ENCODE assay signal across 19 cellular contexts in genomic region chr4:56460085-56460484, GRCh38. TPM values are rescaled to one million over a fixed set of nuclear protein-coding genes. Genes with fewer than 3 reads are reported as not detected.
A peak's percentile ranks its signal among the peaks of the same experiment; 100 is the strongest.
DNase-seq lines count a peak whose midpoint lies in the region; ATAC-seq, FAIRE-seq and TF ChIP-seq lines count a peak whose summit lies in the region.
"Had no signal": no experiment of that assay in that cellular context is flagged by ENCODE, and none has a peak within 500 bp of the region (broad histone marks: within the 10 kb centered on the region; RNA-seq: fewer than 3 reads in every experiment).

No MANE protein-coding gene starts in this region.

- no peak overlapping the region for H3K4me3 ChIP-seq in A673 (ENCODE audit: low read depth, low read length, poor library complexity, severe bottlenecking)
- H3K4me3 ChIP-seq in small intestine (ENCODE audit: low read depth in 1 of 2, low read length in 2 of 2), result no peak overlapping the region
- H3K4me3 ChIP-seq: sigmoid colon, uterus had no signal

- H3K27ac ChIP-seq in A673 (ENCODE audit: low read depth, low read length, poor library complexity, severe bottlenecking) (peak overlapping the region; percentile 16), small intestine (ENCODE audit: low read depth in 1 of 2, low read length in 1 of 2) (no peak overlapping the region)
- H3K27ac ChIP-seq: sigmoid colon, uterus had no signal

- H3K27me3 ChIP-seq in A673 (replicated peaks; ENCODE audit: insufficient read depth, low read depth, low read length, poor library complexity) (no peaks in the 10 kb centered on the region), small intestine (ENCODE audit: control insufficient read depth in 2 of 2, insufficient read depth in 2 of 2, low read length in 2 of 2) (no peaks in the 10 kb centered on the region)
- H3K27me3 ChIP-seq: BE2C, sigmoid colon, uterus had no signal

- CTCF ChIA-PET in A673 (lab: Charles Lee), result no interaction called here

- BruUV-seq in A673 (replicated peaks; lab: Mats Ljungman, UMichigan), result no TSS peak

- intact Hi-C loops in A673 (cut with micrococcal nuclease; ENCODE audit: unreplicated experiment), result no loop called here

- H3K4me1 ChIP-seq in A673 (ENCODE audit: insufficient read depth, low read length, poor library complexity, severe bottlenecking) (no peaks in the 10 kb centered on the region), small intestine (ENCODE audit: control insufficient read depth in 2 of 2, insufficient read depth in 1 of 2, low read depth in 1 of 2, low read length in 1 of 2) (peaks cover 0 to 3% of the 10 kb centered on the region in 2 donors)
- H3K4me1 ChIP-seq: BE2C, uterus had no signal

- POLR2A ChIA-PET in A673 (lab: Charles Lee; ENCODE audit: low non-redundant PET), result no interaction called here

- no peak for TF ChIP-seq CTCF in A673 (conservative IDR thresholded peaks at IDR 0.05; ENCODE audit: low read depth, low read length)

- ATAC-seq in HG02623 (IDR thresholded peaks at IDR 0.05; ENCODE audit: unreplicated experiment), result no peak
- ATAC-seq: Panc1, T-cell had no signal

- H3K36me3 ChIP-seq in A673 (ENCODE audit: insufficient read depth, low read length, poor library complexity, severe bottlenecking) (peaks cover 55% of the 10 kb centered on the region), small intestine (ENCODE audit: control insufficient read depth in 2 of 2, insufficient read depth in 2 of 2, low read length in 2 of 2) (peaks cover 4 to 5% of the 10 kb centered on the region in 2 donors)
- H3K36me3 ChIP-seq: uterus had no signal

- H3K9me3 ChIP-seq in A673 (ENCODE audit: low read depth, low read length, poor library complexity, severe bottlenecking), result no peaks in the 10 kb centered on the region
- no peaks in the 10 kb centered on the region for H3K9me3 ChIP-seq in small intestine (ENCODE audit: control insufficient read depth, low read depth)
- H3K9me3 ChIP-seq: BE2C, sigmoid colon, uterus had no signal

- DNase-seq in A673 (ENCODE audit: low spot score) (no peak), GM19239 (ENCODE audit: insufficient read length, low spot score) (no peak), amniotic epithelial cell (ENCODE audit: low read depth) (peak; percentile 28), small intestine (no peak)
- no peak for DNase-seq in stimulated activated CD4-positive, alpha-beta T cell treated with anti-CD3 and anti-CD28 coated beads, Interleukin-1b, Interleukin-23, amount 100 ng/mL, for 48 hours
- DNase-seq: activated CD4-positive, CD25-positive, alpha-beta regulatory T cell treated with anti-CD3 and anti-CD28 coated beads, Interleukin-2, amount 50 U/mL, for 72 hours; activated effector memory CD4-positive, alpha-beta T cell treated with Interleukin-2 at 50 U/mL for 16 hours; BE2C; central memory CD4-positive, alpha-beta T cell; DMS79; NCI-H187 treated with DMSO at 0.1 percent for 48 hours; nucleus accumbens; sigmoid colon; stimulated activated naive CD4-positive, alpha-beta T cell treated with Interleukin-2 at 50 U/mL for 16 hours; T-cell; uterus had no signal

- 86 to 89% (median 87%) methylated on average over 3 of the region's 3 CpGs for WGBS in small intestine, 3 donors

- FAIRE-seq in GM19239 (lab: Jason Lieb, UNC) (peak; percentile 62), small intestine (lab: Jason Lieb, UNC) (no peak)

RNA-seq across cellular contexts. Expression of gene SRP72, which starts 7.3 kb away (rescaled TPM):
- 82.9 and 87.4 TPM in 2 replicates for total RNA-seq in A673 (2021)
- 10 to 100 TPM; 18.8 to 39.7 (median 30.5) TPM for polyA plus RNA-seq in small intestine

RNA-seq across cellular contexts. Expression of gene PAICS, which starts 24.0 kb away (rescaled TPM):
- 190 and 209 TPM in 2 replicates for total RNA-seq in A673 (2021)
- polyA plus RNA-seq in small intestine, result 10 to 100 TPM; 11.0 to 81.7 (median 14.1) TPM

RNA-seq across cellular contexts. Expression of gene PPAT, which starts 24.7 kb away (rescaled TPM):
- 38.6 and 41.6 TPM in 2 replicates for total RNA-seq in A673 (2021)
- 1 to 10 TPM in 2 of 3 donors, under 1 TPM in 1; 0.67 to 6.0 (median 1.6) TPM for polyA plus RNA-seq in small intestine

RNA-seq across cellular contexts. Expression of gene ARL9, which starts 45.5 kb away (rescaled TPM):
- 0.20 and 0.24 TPM in 2 replicates for total RNA-seq in A673 (2021)
- polyA plus RNA-seq in small intestine, result 1 to 10 TPM in 1 of 3 donors, under 1 TPM in 1, not detected in 1; 0.54 to 2.1 TPM
- total RNA-seq: mesenteric fat pad had no signal
